8 cellular contexts compared by ENCODE assay signal in the genomic region with DNA sequence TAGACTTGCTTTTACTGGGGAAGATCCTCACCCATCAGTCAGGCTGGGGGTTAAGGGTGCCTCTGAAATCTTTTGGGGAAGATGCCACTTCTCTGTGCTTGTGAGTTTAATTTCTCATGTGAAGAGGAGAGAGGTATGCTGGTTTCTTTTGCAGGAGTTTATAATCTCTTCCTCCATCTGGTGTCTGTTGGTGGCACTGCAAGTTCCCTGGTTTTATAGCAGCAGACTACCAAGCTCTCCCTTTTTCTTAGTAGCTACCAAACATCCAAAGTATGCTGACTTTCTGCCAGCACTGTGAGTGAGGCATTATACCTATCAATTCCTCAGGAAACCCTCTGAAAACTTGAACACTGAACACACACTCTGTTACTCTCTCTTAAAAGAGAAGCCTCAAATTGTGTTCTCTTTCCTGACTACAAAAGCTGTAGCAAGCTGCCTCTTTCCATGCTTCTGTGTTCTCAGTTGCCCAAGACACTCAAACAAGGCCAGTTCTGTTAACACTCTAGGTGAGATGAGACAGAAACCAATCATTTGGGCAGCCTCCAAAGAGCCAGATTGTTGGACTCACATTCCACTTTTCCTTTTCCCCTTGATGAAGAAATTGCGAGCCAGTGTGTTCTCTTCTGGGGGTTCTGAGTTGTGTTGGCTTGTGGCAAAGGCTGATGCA.
DNase-seq lines count a peak whose midpoint lies in the region; ATAC-seq and TF ChIP-seq lines count a peak whose summit lies in the region.

No MANE protein-coding gene starts in this region.

- POLR2A ChIA-PET in PC-9 (lab: Charles Lee; ENCODE audit: unreplicated experiment): interaction anchor here (0.7 kb wide), 1 partner anchor 1722 kb away, joined by 6 read pairs; no protein-coding TSS in a partner anchor

- H3K4me1 ChIP-seq in HAP-1: no peaks in the 10 kb centered on the region
- no peaks in the 10 kb centered on the region for H3K4me1 ChIP-seq in PC-9 (replicated peaks; ENCODE audit: insufficient read depth)
- H3K4me1 ChIP-seq in iPS-20b (ENCODE audit: insufficient read depth, low read length): no peaks in the 10 kb centered on the region; the same call in 1 of the 2 replicates

- no TSS peak for BruUV-seq in PC-9 (replicated peaks; lab: Mats Ljungman, UMichigan)

- H3K27ac ChIP-seq in PC-9: no peak overlapping the region
- no peak overlapping the region for H3K27ac ChIP-seq in iPS-20b (ENCODE audit: low read length)

- H3K9me3 ChIP-seq in HAP-1 (no peaks in the 10 kb centered on the region), PC-9 (ENCODE audit: insufficient read depth, low read depth) (no peaks in the 10 kb centered on the region), iPS-20b (ENCODE audit: insufficient read depth, low read depth, low read length) (no peaks in the 10 kb centered on the region)

- TF ChIP-seq CTCF in PC-9 (conservative IDR thresholded peaks at IDR 0.05) (peak; percentile 54; the same call in 1 of the 2 replicates), GM20000 (IDR thresholded peaks at IDR 0.05; ENCODE audit: extremely low read depth, missing control alignments) (no peak)

- no peaks in the 10 kb centered on the region for H4K20me1 ChIP-seq in PC-9 (ENCODE audit: insufficient read depth)

- H3K9ac ChIP-seq in iPS-20b (ENCODE audit: low read depth, low read length): peak overlapping the region; percentile 22; the same call in 1 of the 2 replicates

- no peak overlapping the region for H3K4me2 ChIP-seq in PC-9

- no peaks in the 10 kb centered on the region for H3K79me2 ChIP-seq in PC-9 (ENCODE audit: low read depth)

- no peaks in the 10 kb centered on the region for H3K36me3 ChIP-seq in HAP-1 (replicated peaks)
- no peaks in the 10 kb centered on the region for H3K36me3 ChIP-seq in PC-9 (ENCODE audit: low read depth)
- H3K36me3 ChIP-seq in iPS-20b (ENCODE audit: insufficient read depth, low read depth, low read length): no peaks in the 10 kb centered on the region

- peak; percentile 50 for DNase-seq in COLO829 (ENCODE audit: low spot score)
- peak; percentile 17 to 20 for DNase-seq in HAP-1 (ENCODE audit: low spot score in 2 of 2)
- peak in 1 of 2 experiments; percentile 22 for DNase-seq in PC-9
- no peak for DNase-seq in HuH-7.5 (ENCODE audit: low spot score)
- DNase-seq in GM20000 (ENCODE audit: low spot score): no peak

- H2AFZ ChIP-seq in PC-9: no peak overlapping the region

- no peaks in the 10 kb centered on the region for H3F3A ChIP-seq in PC-9 (ENCODE audit: insufficient read depth, low read depth)

- in situ Hi-C loops in HAP-1 (cut with MboI; ENCODE audit: low sequenced_read_pairs): no loop called here

- H3K4me3 ChIP-seq in HAP-1: no peak overlapping the region
- H3K4me3 ChIP-seq in PC-9: no peak overlapping the region
- H3K4me3 ChIP-seq in iPS-20b (ENCODE audit: low read length): no peak overlapping the region

- ATAC-seq in HG02759 (IDR thresholded peaks at IDR 0.05; ENCODE audit: unreplicated experiment) (no peak), HG02678 (IDR thresholded peaks at IDR 0.05; ENCODE audit: unreplicated experiment) (no peak)

- intact Hi-C loops in PC-9 (cut with micrococcal nuclease; ENCODE audit: unreplicated experiment): no loop called here

- H3K9me2 ChIP-seq in PC-9 (ENCODE audit: insufficient read depth): no peaks in the 10 kb centered on the region

- H3K27me3 ChIP-seq in HAP-1 (ENCODE audit: low read depth): no peaks in the 10 kb centered on the region
- no peaks in the 10 kb centered on the region for H3K27me3 ChIP-seq in PC-9 (ENCODE audit: insufficient read depth, low read depth)
- H3K27me3 ChIP-seq in iPS-20b (ENCODE audit: insufficient read depth, low read length): no peaks in the 10 kb centered on the region

- CTCF ChIA-PET in PC-9 (lab: Charles Lee): interaction anchor here (0.6 kb wide), 1 partner anchor 56 kb away, joined by 3 read pairs; no protein-coding TSS in a partner anchor

Comparison
In these comparisons a context has a peak if more than half of its experiments do, and no peak if none do; other contexts are left out.
1. DNase-seq: peak in COLO829 (single experiment) and HAP-1 (2 of 2); none in HuH-7.5 (single experiment) and GM20000 (single experiment).